Comparison of ENCODE assay signal across 18 cellular contexts in genomic region chr16:58034786-58035185, GRCh38. TPM values are rescaled to one million over a fixed set of nuclear protein-coding genes. Genes with fewer than 3 reads are reported as not detected.
DNase-seq lines count a peak whose midpoint lies in the region; ATAC-seq and TF ChIP-seq lines count a peak whose summit lies in the region.
"Had no signal": no experiment of that assay in that cellular context is flagged by ENCODE, and none has a peak within 500 bp of the region (broad histone marks: within the 10 kb centered on the region; RNA-seq: fewer than 3 reads in every experiment).

No MANE protein-coding gene starts in this region.

- no peaks in the 10 kb centered on the region for H3K36me3 ChIP-seq in OCI-LY3 (replicated peaks; ENCODE audit: low read depth, low read length)
- H3K36me3 ChIP-seq in heart right ventricle: peaks cover 0 to 28% (median 5%) of the 10 kb centered on the region in 9 donors

- H3K4me1 ChIP-seq in OCI-LY3 (ENCODE audit: low read length) (peaks cover 8% of the 10 kb centered on the region), heart right ventricle (peaks cover 23 to 78% (median 67%) of the 10 kb centered on the region in 9 donors)

- no peak overlapping the region for H3K27ac ChIP-seq in OCI-LY3 (ENCODE audit: low read length)
- peak overlapping the region in 7 of 10 donors; percentile 48 to 99 (median 71) for H3K27ac ChIP-seq in heart right ventricle

- no peaks in the 10 kb centered on the region for H3K79me2 ChIP-seq in OCI-LY3 (ENCODE audit: low read length)

- peak overlapping the region; percentile 36 for H3K27ac Mint-ChIP-seq in activated CD4-positive, alpha-beta T cell treated with anti-CD3 and anti-CD28 coated beads, Interleukin-2, amount 10 ng/mL, durations not matched to agents 7 days and 5 days
- no peak overlapping the region for H3K27ac Mint-ChIP-seq in progenitor cell of endocrine pancreas

- H3K27me3 ChIP-seq in OCI-LY3 (ENCODE audit: low read depth, low read length): peaks cover 12% of the 10 kb centered on the region
- no peaks in the 10 kb centered on the region for H3K27me3 ChIP-seq in heart right ventricle

- no peaks in the 10 kb centered on the region for H3K27me3 Mint-ChIP-seq in activated CD4-positive, alpha-beta T cell treated with anti-CD3 and anti-CD28 coated beads, Interleukin-2, amount 10 ng/mL, durations not matched to agents 7 days and 5 days
- no peaks in the 10 kb centered on the region for H3K27me3 Mint-ChIP-seq in progenitor cell of endocrine pancreas

- CTCF ChIA-PET in activated CD4-positive, alpha-beta T cell treated with anti-CD3 and anti-CD28 coated beads, Interleukin-2, amount 10 ng/mL, durations not matched to agents 7 days and 5 days (lab: Charles Lee): interaction anchor here (1.0 to 2.4 kb wide), 2 partner anchors 10 to 17 kb away, joined by 3 to 7 read pairs; no protein-coding TSS in a partner anchor

- DNase-seq in activated CD4-positive, alpha-beta T cell treated with anti-CD3 and anti-CD28 coated beads, Interleukin-2, amount 10 ng/mL, durations not matched to agents 7 days and 5 days: no peak
- no peak for DNase-seq in activated CD4-positive, alpha-beta T cell treated with anti-CD3 and anti-CD28 coated beads for 48 hours
- DNase-seq in heart right ventricle: no peak
- no peak for DNase-seq in progenitor cell of endocrine pancreas (ENCODE audit: low spot score, unreplicated experiment)
- no peak for DNase-seq in NK-92 treated with Interleukin-12 subunit alpha and Interleukin-12 subunit beta, amount 100 ng/mL, for 24 hours (lab: John Stamatoyannopoulos, UW)
- no peak for DNase-seq in Kasumi-1 (lab: John Stamatoyannopoulos, UW)
- DNase-seq: C1 segment of cervical spinal cord, DND-41, GDM1, GOT3, NCI-H187, NCI-H2171, NCI-H446 treated with DMSO at 0.1 percent for 48 hours, NCI-H82, SHP77 treated with DMSO at 0.1 percent for 48 hours had no signal

- intact Hi-C loops in heart right ventricle (cut with DNase I): loop anchor here in 1 of 10 donors (5.0 kb wide), 1 partner anchor 48 kb away; no protein-coding TSS in a partner anchor

- H3K9me3 Mint-ChIP-seq in activated CD4-positive, alpha-beta T cell treated with anti-CD3 and anti-CD28 coated beads, Interleukin-2, amount 10 ng/mL, durations not matched to agents 7 days and 5 days: no peaks in the 10 kb centered on the region
- H3K9me3 Mint-ChIP-seq in progenitor cell of endocrine pancreas (ENCODE audit: low read depth): no peaks in the 10 kb centered on the region

- no peak overlapping the region for H2AFZ ChIP-seq in OCI-LY3 (ENCODE audit: low read depth, low read length)

- no peak overlapping the region for H3K4me3 Mint-ChIP-seq in activated CD4-positive, alpha-beta T cell treated with anti-CD3 and anti-CD28 coated beads, Interleukin-2, amount 10 ng/mL, durations not matched to agents 7 days and 5 days
- H3K4me3 Mint-ChIP-seq in progenitor cell of endocrine pancreas (ENCODE audit: low read depth): peak overlapping the region; percentile 31

- no peaks in the 10 kb centered on the region for H4K20me1 ChIP-seq in OCI-LY3 (ENCODE audit: insufficient read depth, low read length)

- no peaks in the 10 kb centered on the region for H3K4me1 Mint-ChIP-seq in activated CD4-positive, alpha-beta T cell treated with anti-CD3 and anti-CD28 coated beads, Interleukin-2, amount 10 ng/mL, durations not matched to agents 7 days and 5 days
- H3K4me1 Mint-ChIP-seq in progenitor cell of endocrine pancreas (ENCODE audit: low read depth): peaks cover 38% of the 10 kb centered on the region

- POLR2A ChIA-PET in activated CD4-positive, alpha-beta T cell treated with anti-CD3 and anti-CD28 coated beads, Interleukin-2, amount 10 ng/mL, durations not matched to agents 7 days and 5 days (lab: Charles Lee): no interaction called here

- H3K4me3 ChIP-seq in OCI-LY3 (ENCODE audit: low read length): no peak overlapping the region
- peak overlapping the region in 1 of 10 donors; percentile 5 for H3K4me3 ChIP-seq in heart right ventricle
- H3K4me3 ChIP-seq: GM12878 had no signal

- no peak for TF ChIP-seq CTCF in OCI-LY3 (IDR thresholded peaks at IDR 0.05; ENCODE audit: low read depth, low read length)
- no peak for TF ChIP-seq CTCF in heart right ventricle (IDR thresholded peaks at IDR 0.05)
- TF ChIP-seq CTCF in progenitor cell of endocrine pancreas (IDR thresholded peaks at IDR 0.05; ENCODE audit: unreplicated experiment): no peak

- no peaks in the 10 kb centered on the region for H3K36me3 Mint-ChIP-seq in activated CD4-positive, alpha-beta T cell treated with anti-CD3 and anti-CD28 coated beads, Interleukin-2, amount 10 ng/mL, durations not matched to agents 7 days and 5 days (ENCODE audit: low read depth)
- peaks cover 12% of the 10 kb centered on the region for H3K36me3 Mint-ChIP-seq in progenitor cell of endocrine pancreas (ENCODE audit: insufficient read depth)

- H3K4me2 ChIP-seq in OCI-LY3 (ENCODE audit: low read length): peak overlapping the region; percentile 12; the same call in 1 of the 2 replicates

- no peaks in the 10 kb centered on the region for H3K9me3 ChIP-seq in OCI-LY3 (ENCODE audit: insufficient read depth, low read length)
- H3K9me3 ChIP-seq in heart right ventricle: no peaks in the 10 kb centered on the region

- ATAC-seq in heart right ventricle (peak in 3 of 8 donors; percentile 9 to 43 (median 11)), HG03139 (IDR thresholded peaks at IDR 0.05; ENCODE audit: unreplicated experiment) (no peak)
- ATAC-seq: GM12878 had no signal

- H3K9ac ChIP-seq in OCI-LY3 (ENCODE audit: low read length): no peak overlapping the region

- WGBS in heart right ventricle, 2 donors: 43 to 54% methylated on average over 11 of the region's 11 CpGs

RNA-seq across cellular contexts. Expression of gene MMP15, which starts 9.2 kb away (rescaled TPM):
- total RNA-seq in activated CD4-positive, alpha-beta T cell treated with anti-CD3 and anti-CD28 coated beads, Interleukin-2, amount 10 ng/mL, durations not matched to agents 7 days and 5 days: under 1 TPM; 0.20 to 0.27 TPM
- total RNA-seq in heart right ventricle (10 to 100 TPM; 38.2 to 88.4 (median 59.3) TPM), progenitor cell of endocrine pancreas (77.6 and 85.0 TPM in 2 replicates)
- 10 to 100 TPM; 24.4 to 31.4 TPM for polyA plus RNA-seq in heart right ventricle

RNA-seq across cellular contexts. Expression of gene USB1, which starts 33.6 kb away (rescaled TPM):
- total RNA-seq in activated CD4-positive, alpha-beta T cell treated with anti-CD3 and anti-CD28 coated beads, Interleukin-2, amount 10 ng/mL, durations not matched to agents 7 days and 5 days: 10 to 100 TPM; 52.0 to 58.0 TPM
- total RNA-seq in heart right ventricle (10 to 100 TPM; 21.1 to 39.2 (median 31.5) TPM), progenitor cell of endocrine pancreas (43.0 and 43.6 TPM in 2 replicates)
- 10 to 100 TPM; 23.6 to 44.3 TPM for polyA plus RNA-seq in heart right ventricle

RNA-seq across cellular contexts. Expression of gene ZNF319, which starts 34.3 kb away (rescaled TPM):
- 10 to 100 TPM; 19.8 to 20.8 TPM for total RNA-seq in activated CD4-positive, alpha-beta T cell treated with anti-CD3 and anti-CD28 coated beads, Interleukin-2, amount 10 ng/mL, durations not matched to agents 7 days and 5 days
- total RNA-seq in heart right ventricle (10 to 100 TPM in 1 of 10 donors, 1 to 10 TPM in 9; 5.0 to 11.3 (median 7.5) TPM), progenitor cell of endocrine pancreas (12.4 and 14.9 TPM in 2 replicates)
- 1 to 10 TPM; 3.5 to 4.3 TPM for polyA plus RNA-seq in heart right ventricle

Comparison
In these comparisons a context has a peak if more than half of its experiments do, and no peak if none do; other contexts are left out.
1. RNA of gene MMP15, which starts 9.2 kb away (total RNA-seq): 77.6 to 85.0 TPM in progenitor cell of endocrine pancreas and 38.2 to 88.4 TPM in heart right ventricle; 0.20 to 0.27 TPM in activated CD4-positive, alpha-beta T cell treated with anti-CD3 and anti-CD28 coated beads, Interleukin-2, amount 10 ng/mL, durations not matched to agents 7 days and 5 days; every median in the first group is over 10 times any median in the second.